ENCODE assay signal across 9 cellular contexts in the genomic region with DNA sequence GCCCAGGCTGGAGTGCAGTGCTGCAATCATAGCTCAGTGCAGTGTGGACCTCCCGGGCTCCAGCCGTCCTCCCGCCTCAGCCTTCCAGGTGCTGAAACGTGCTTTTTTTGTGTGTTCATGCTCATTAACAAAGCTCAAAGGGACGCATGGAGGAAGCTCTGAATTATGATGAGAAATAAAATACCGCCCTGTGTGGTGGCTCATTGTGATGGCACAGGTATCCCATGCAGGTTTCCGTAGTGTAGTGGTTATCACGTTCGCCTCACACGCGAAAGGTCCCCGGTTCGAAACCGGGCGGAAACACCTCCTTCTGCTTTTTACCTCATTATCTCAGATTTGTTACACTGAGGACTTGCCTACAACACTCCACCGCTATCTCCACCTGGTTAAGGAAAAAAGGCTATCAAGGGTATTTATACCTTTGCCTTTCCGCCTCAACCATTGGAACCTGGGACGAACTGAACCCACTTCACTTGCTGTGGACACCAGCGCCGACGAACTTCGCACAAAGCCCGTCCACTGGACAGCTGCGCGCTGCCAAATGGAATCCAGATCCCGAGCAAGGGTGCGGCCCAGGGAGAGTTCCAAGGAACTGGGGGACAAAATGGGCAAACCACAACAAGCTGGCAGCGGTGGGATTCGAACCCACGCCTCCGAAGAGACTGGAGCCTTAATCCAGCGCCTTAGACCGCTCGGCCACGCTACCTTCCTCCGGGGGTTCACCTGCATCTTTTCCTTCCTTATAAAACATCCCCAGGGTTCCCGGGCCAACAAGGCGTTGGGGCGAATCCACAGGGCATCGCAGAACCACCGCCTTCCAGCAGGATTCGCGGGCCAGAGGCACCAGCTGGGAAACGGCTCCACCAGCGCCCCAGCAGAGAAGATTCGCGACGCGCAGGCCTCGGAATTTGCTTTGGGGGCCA. TPM values are rescaled to one million over a fixed set of nuclear protein-coding genes. Genes with fewer than 3 reads are reported as not detected.
DNase-seq lines count a peak whose midpoint lies in the region; TF ChIP-seq lines count a peak whose summit lies in the region.
"Had no signal": no experiment of that assay in that cellular context is flagged by ENCODE, and none has a peak within 500 bp of the region (broad histone marks: within the 10 kb centered on the region; RNA-seq: fewer than 3 reads in every experiment).

No MANE protein-coding gene starts in this region.

- peak overlapping the region; percentile 59 for H3K4me3 ChIP-seq in Jurkat, Clone E6-1 (ENCODE audit: low read length)
- H3K4me3 ChIP-seq: right lobe of liver had no signal

- intact Hi-C loops in activated T-helper 1 cell treated with anti-CD3 and anti-CD28 coated beads, Interleukin-12 subunit alpha, Interleukin-12 subunit beta, Interleukin-2, Interleukin-4 antibody, amounts not matched to agents 30 ng/mL and 10 ng/mL and 1 ng/mL, durations not matched to agents 14 hours and 24 hours and 36 hours (cut with micrococcal nuclease), result loop anchor here (1.0 to 5.0 kb wide), 7 partner anchors 11 to 76 kb away; no protein-coding TSS in a partner anchor

- DNase-seq in AG08396 (ENCODE audit: low spot score), result peak; percentile 54
- DNase-seq in GM20000 (ENCODE audit: low spot score), result no peak
- DNase-seq in Jurkat, Clone E6-1 (ENCODE audit: low read depth, low spot score), result peak; percentile 86
- peak; percentile 44 for DNase-seq in activated T-helper 1 cell treated with anti-CD3 and anti-CD28 coated beads, Interleukin-12 subunit alpha, Interleukin-12 subunit beta, Interleukin-2, Interleukin-4 antibody, amounts not matched to agents 30 ng/mL and 10 ng/mL and 1 ng/mL, durations not matched to agents 14 hours and 24 hours and 36 hours (ENCODE audit: low spot score)
- peak; percentile 96 for DNase-seq in kidney tubule cell (ENCODE audit: low spot score)
- DNase-seq in NCI-H187 (lab: John Stamatoyannopoulos, UW), result no peak
- no peak for DNase-seq in NCI-H2081 treated with DMSO at 0.1 percent for 48 hours (lab: John Stamatoyannopoulos, UW)
- DNase-seq in superior temporal gyrus (ENCODE audit: extremely low spot score), result no peak
- DNase-seq: right lobe of liver had no signal

- H3K4me1 Mint-ChIP-seq in activated T-helper 1 cell treated with anti-CD3 and anti-CD28 coated beads, Interleukin-12 subunit alpha, Interleukin-12 subunit beta, Interleukin-2, Interleukin-4 antibody, amounts not matched to agents 30 ng/mL and 10 ng/mL and 1 ng/mL, durations not matched to agents 14 hours and 24 hours and 36 hours (ENCODE audit: low read depth), result peaks cover 40% of the 10 kb centered on the region

- peaks cover 42% of the 10 kb centered on the region for H3K27me3 Mint-ChIP-seq in activated T-helper 1 cell treated with anti-CD3 and anti-CD28 coated beads, Interleukin-12 subunit alpha, Interleukin-12 subunit beta, Interleukin-2, Interleukin-4 antibody, amounts not matched to agents 30 ng/mL and 10 ng/mL and 1 ng/mL, durations not matched to agents 14 hours and 24 hours and 36 hours (ENCODE audit: insufficient read depth)

- peak overlapping the region; percentile 86 for H3K4me3 Mint-ChIP-seq in activated T-helper 1 cell treated with anti-CD3 and anti-CD28 coated beads, Interleukin-12 subunit alpha, Interleukin-12 subunit beta, Interleukin-2, Interleukin-4 antibody, amounts not matched to agents 30 ng/mL and 10 ng/mL and 1 ng/mL, durations not matched to agents 14 hours and 24 hours and 36 hours

- no peaks in the 10 kb centered on the region for H3K9me3 Mint-ChIP-seq in activated T-helper 1 cell treated with anti-CD3 and anti-CD28 coated beads, Interleukin-12 subunit alpha, Interleukin-12 subunit beta, Interleukin-2, Interleukin-4 antibody, amounts not matched to agents 30 ng/mL and 10 ng/mL and 1 ng/mL, durations not matched to agents 14 hours and 24 hours and 36 hours

- peak; percentile 2 for TF ChIP-seq CTCF in GM20000 (IDR thresholded peaks at IDR 0.05; ENCODE audit: extremely low read depth, missing control alignments)

- H3K36me3 Mint-ChIP-seq in activated T-helper 1 cell treated with anti-CD3 and anti-CD28 coated beads, Interleukin-12 subunit alpha, Interleukin-12 subunit beta, Interleukin-2, Interleukin-4 antibody, amounts not matched to agents 30 ng/mL and 10 ng/mL and 1 ng/mL, durations not matched to agents 14 hours and 24 hours and 36 hours (ENCODE audit: low read depth), result no peaks in the 10 kb centered on the region

- peak overlapping the region; percentile 87 for H3K27ac Mint-ChIP-seq in activated T-helper 1 cell treated with anti-CD3 and anti-CD28 coated beads, Interleukin-12 subunit alpha, Interleukin-12 subunit beta, Interleukin-2, Interleukin-4 antibody, amounts not matched to agents 30 ng/mL and 10 ng/mL and 1 ng/mL, durations not matched to agents 14 hours and 24 hours and 36 hours

RNA-seq across cellular contexts. Expression of gene OR2V2, which starts 26.3 kb away (rescaled TPM):
- polyA plus RNA-seq in Jurkat, Clone E6-1 (2012; ENCODE audit: insufficient read depth, insufficient read length), result not detected
- total RNA-seq in activated T-helper 1 cell treated with anti-CD3 and anti-CD28 coated beads, Interleukin-12 subunit alpha, Interleukin-12 subunit beta, Interleukin-2, Interleukin-4 antibody, amounts not matched to agents 30 ng/mL and 10 ng/mL and 1 ng/mL, durations not matched to agents 14 hours and 24 hours and 36 hours, result not detected in 2 replicates
- total RNA-seq: right lobe of liver had no signal

RNA-seq across cellular contexts. Expression of gene TRIM7, which starts 31.3 kb away (rescaled TPM):
- not detected for polyA plus RNA-seq in Jurkat, Clone E6-1 (2012; ENCODE audit: insufficient read depth, insufficient read length)
- 1.5 and 1.8 TPM in 2 replicates for total RNA-seq in activated T-helper 1 cell treated with anti-CD3 and anti-CD28 coated beads, Interleukin-12 subunit alpha, Interleukin-12 subunit beta, Interleukin-2, Interleukin-4 antibody, amounts not matched to agents 30 ng/mL and 10 ng/mL and 1 ng/mL, durations not matched to agents 14 hours and 24 hours and 36 hours

RNA-seq across cellular contexts. Expression of gene OR2V1, which starts 42.7 kb away (rescaled TPM):
- polyA plus RNA-seq in Jurkat, Clone E6-1 (2012; ENCODE audit: insufficient read depth, insufficient read length), result not detected
- not detected in 2 replicates for total RNA-seq in activated T-helper 1 cell treated with anti-CD3 and anti-CD28 coated beads, Interleukin-12 subunit alpha, Interleukin-12 subunit beta, Interleukin-2, Interleukin-4 antibody, amounts not matched to agents 30 ng/mL and 10 ng/mL and 1 ng/mL, durations not matched to agents 14 hours and 24 hours and 36 hours
- total RNA-seq: right lobe of liver had no signal

RNA-seq across cellular contexts. Expression of gene TRIM41, which starts 49.4 kb away (rescaled TPM):
- polyA plus RNA-seq in Jurkat, Clone E6-1 (2012; ENCODE audit: insufficient read depth, insufficient read length), result 44.7 TPM
- total RNA-seq in activated T-helper 1 cell treated with anti-CD3 and anti-CD28 coated beads, Interleukin-12 subunit alpha, Interleukin-12 subunit beta, Interleukin-2, Interleukin-4 antibody, amounts not matched to agents 30 ng/mL and 10 ng/mL and 1 ng/mL, durations not matched to agents 14 hours and 24 hours and 36 hours, result 31.8 and 34.8 TPM in 2 replicates

Comparison
In these comparisons a context has a peak if more than half of its experiments do, and no peak if none do; other contexts are left out.
1. DNase-seq: peak in AG08396 (single experiment), Jurkat, Clone E6-1 (single experiment), activated T-helper 1 cell treated with anti-CD3 and anti-CD28 coated beads, Interleukin-12 subunit alpha, Interleukin-12 subunit beta, Interleukin-2, Interleukin-4 antibody, amounts not matched to agents 30 ng/mL and 10 ng/mL and 1 ng/mL, durations not matched to agents 14 hours and 24 hours and 36 hours (single experiment) and kidney tubule cell (single experiment); none in GM20000 (single experiment), NCI-H187 (0 of 2), NCI-H2081 treated with DMSO at 0.1 percent for 48 hours (single experiment) and superior temporal gyrus (single experiment).